In genomic region chr4:36386691-36387090, GRCh38 we compare ENCODE assay signal across 1 cellular context.
TF ChIP-seq lines count a peak whose summit lies in the region.

No MANE protein-coding gene starts in this region.

TF ChIP-seq in liver, 16 proteins besides CTCF, POLR2A, EP300 and RAD21:
- TF ChIP-seq REST (IDR thresholded peaks at IDR 0.05) = no peak
- TF ChIP-seq, protein P1, sequence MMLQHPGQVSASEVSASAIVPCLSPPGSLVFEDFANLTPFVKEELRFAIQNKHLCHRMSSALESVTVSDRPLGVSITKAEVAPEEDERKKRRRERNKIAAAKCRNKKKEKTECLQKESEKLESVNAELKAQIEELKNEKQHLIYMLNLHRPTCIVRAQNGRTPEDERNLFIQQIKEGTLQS (IDR thresholded peaks at IDR 0.05) = no peak
- no peak for TF ChIP-seq JUND (IDR thresholded peaks at IDR 0.05)
- TF ChIP-seq GABPA (IDR thresholded peaks at IDR 0.05 in 1 of 2, conservative IDR thresholded peaks at IDR 0.05 in 1 of 2) = no peak
- TF ChIP-seq NR2F2 (IDR thresholded peaks at IDR 0.05) = no peak
- no peak for TF ChIP-seq YY1 (IDR thresholded peaks at IDR 0.05)
- no peak for TF ChIP-seq HNF4G (IDR thresholded peaks at IDR 0.05)
- no peak for TF ChIP-seq RXRA (IDR thresholded peaks at IDR 0.05)
- no peak for TF ChIP-seq SP1 (IDR thresholded peaks at IDR 0.05)
- TF ChIP-seq HNF4A (conservative IDR thresholded peaks at IDR 0.05) = no peak
- no peak for TF ChIP-seq EGR1 (IDR thresholded peaks at IDR 0.05; ENCODE audit: low read depth in 2 of 2)
- TF ChIP-seq, protein P2, sequence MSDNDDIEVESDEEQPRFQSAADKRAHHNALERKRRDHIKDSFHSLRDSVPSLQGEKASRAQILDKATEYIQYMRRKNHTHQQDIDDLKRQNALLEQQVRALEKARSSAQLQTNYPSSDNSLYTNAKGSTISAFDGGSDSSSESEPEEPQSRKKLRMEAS (IDR thresholded peaks at IDR 0.05) = no peak
- no peak for TF ChIP-seq FOXA1 (IDR thresholded peaks at IDR 0.05)
- no peak for TF ChIP-seq TAF1 (conservative IDR thresholded peaks at IDR 0.05)
- TF ChIP-seq ZBTB33 (IDR thresholded peaks at IDR 0.05) = no peak
